ENCODE assay signal across 8 cellular contexts in genomic region chr6:11241793-11242201, GRCh38. TPM values are rescaled to one million over a fixed set of nuclear protein-coding genes. Genes with fewer than 3 reads are reported as not detected.
A peak's percentile ranks its signal among the peaks of the same experiment; 100 is the strongest.
DNase-seq lines count a peak whose midpoint lies in the region; ATAC-seq, FAIRE-seq and TF ChIP-seq lines count a peak whose summit lies in the region.

No MANE protein-coding gene starts in this region.

- no peaks in the 10 kb centered on the region for H3K79me2 ChIP-seq in K562 (ENCODE audit: control insufficient read depth, insufficient read depth, low read length)

- TF ChIP-seq RAD21 in K562 (CRISPR knock-in tag; conservative IDR thresholded peaks at IDR 0.05 in 1 of 2, IDR thresholded peaks at IDR 0.05 in 1 of 2), result peak; percentile 75 to 86

- intact Hi-C loops in K562 (cut with micrococcal nuclease), result loop anchor here (1.0 to 5.0 kb wide), 2 partner anchors 255 to 336 kb away; no protein-coding TSS in a partner anchor
- intact Hi-C loops in right cardiac atrium (cut with DNase I), result loop anchor here in 3 of 4 donors (10.0 kb wide), 1 partner anchor 253 kb away; no protein-coding TSS in a partner anchor
- intact Hi-C loops in pancreas (cut with DNase I), result loop anchor here in 2 of 3 donors (5.0 to 10.0 kb wide), 2 partner anchors 251 to 253 kb away; no protein-coding TSS in a partner anchor

- WGBS in K562 (ENCODE audit: insufficient coverage, low coverage, missing lambda C conversion rate), result 6% methylated on average over 17 of the region's 17 CpGs
- WGBS in right cardiac atrium, result 33% methylated on average over 17 of the region's 17 CpGs
- WGBS in pancreas, 2 donors, result 24 to 35% methylated on average over 17 of the region's 17 CpGs

- CTCF ChIA-PET in K562 (lab: Yijun Ruan, JAX; ENCODE audit: low intra/inter-chr PET ratio), result no interaction called here

- H3K4me2 ChIP-seq in K562 (ENCODE audit: insufficient read depth, low read length), result no peak overlapping the region

- no peak for TF ChIP-seq EP300 in K562 (IDR thresholded peaks at IDR 0.05; ENCODE audit: low read length)

- no peak for FAIRE-seq in K562 (lab: Jason Lieb, UNC)
- FAIRE-seq in pancreas (lab: Jason Lieb, UNC), result no peak

- H3K9me3 ChIP-seq in K562 (replicated peaks; ENCODE audit: control insufficient read depth, insufficient read depth, low read depth, low read length) (no peaks in the 10 kb centered on the region), right cardiac atrium (ENCODE audit: control insufficient read depth, low read length) (no peaks in the 10 kb centered on the region), pancreas (no peaks in the 10 kb centered on the region)

- H3K4me3 ChIP-seq in AG10803 (ENCODE audit: low read length) (no peak overlapping the region), K562 (no peak overlapping the region), right cardiac atrium (ENCODE audit: low read length) (no peak overlapping the region), pancreas (no peak overlapping the region)

- in situ Hi-C loops in K562 (cut with MboI), result no loop called here

- no peaks in the 10 kb centered on the region for H3K4me1 ChIP-seq in K562 (replicated peaks in 1 of 2; ENCODE audit: control insufficient read depth in 2 of 2, insufficient read depth in 2 of 2, low read length in 2 of 2)
- H3K4me1 ChIP-seq in right cardiac atrium (ENCODE audit: control insufficient read depth, insufficient read depth, low read length), result peaks cover 3% of the 10 kb centered on the region
- peaks cover 0 to 3% (median 0%) of the 10 kb centered on the region in 3 donors for H3K4me1 ChIP-seq in pancreas

- DNase-seq in AG10803 (ENCODE audit: low read depth), result peak; percentile 50
- peak; percentile 32 to 62 (median 46) for DNase-seq in K562 (ENCODE audit: extremely low read depth in 1 of 4, low spot score in 3 of 4)
- DNase-seq in right cardiac atrium, result peak; percentile 87 to 95 (median 92)
- DNase-seq in pancreas, result peak; percentile 69 to 90 (median 82)
- no peak for DNase-seq in NCI-H146 treated with DMSO at 0.1 percent for 48 hours (lab: John Stamatoyannopoulos, UW; ENCODE audit: unreplicated experiment)
- DNase-seq in activated effector memory CD4-positive, alpha-beta T cell treated with anti-CD3 and anti-CD28 coated beads, Interleukin-2, amount 50 U/mL, for 16 hours, result no peak
- DNase-seq in GDM1 (lab: John Stamatoyannopoulos, UW), result no peak
- DNase-seq in epidermal melanocyte (ENCODE audit: insufficient read length, low spot score), result no peak

- no peaks in the 10 kb centered on the region for H3K9me1 ChIP-seq in K562 (ENCODE audit: control insufficient read depth, insufficient read depth, low read length)

- peak; percentile 99 for ATAC-seq in K562
- ATAC-seq in right cardiac atrium, result peak; percentile 97 to 98
- ATAC-seq in pancreas, result peak; percentile 97 to 100 (median 99)

- H3K9ac ChIP-seq in K562 (ENCODE audit: insufficient read depth in 1 of 2, low read depth in 2 of 2, low read length in 2 of 2), result no peak overlapping the region

- POLR2A ChIA-PET in K562 (lab: Yijun Ruan, JAX), result interaction anchor here (0.6 to 1.6 kb wide), 3 partner anchors 9 to 949 kb away, joined by 3 to 4 read pairs (median 4); partner anchors contain the start of gene NEDD9

- H4K20me1 ChIP-seq in K562 (replicated peaks; ENCODE audit: control insufficient read depth, insufficient read depth, low read length), result no peaks in the 10 kb centered on the region

- no TSS peak for BruUV-seq in K562 (replicated peaks; lab: Mats Ljungman, UMichigan)

- H3K27ac ChIP-seq in K562 (ENCODE audit: extremely low read depth, low read depth, low read length) (no peak overlapping the region), right cardiac atrium (ENCODE audit: low read length) (no peak overlapping the region), pancreas (no peak overlapping the region)

- no peak for TF ChIP-seq POLR2A in K562 (conservative IDR thresholded peaks at IDR 0.05)

- H3K36me3 ChIP-seq in K562 (ENCODE audit: control insufficient read depth, insufficient read depth, low read length) (no peaks in the 10 kb centered on the region), pancreas (no peaks in the 10 kb centered on the region)

- H2AFZ ChIP-seq in K562 (ENCODE audit: low read depth, low read length), result no peak overlapping the region

- peaks cover 12 to 36% of the 10 kb centered on the region in 2 experiments; a peak in 4 of 5 replicates for H3K27me3 ChIP-seq in K562 (ENCODE audit: control insufficient read depth in 2 of 2, insufficient read depth in 2 of 2, low read length in 2 of 2)
- H3K27me3 ChIP-seq in right cardiac atrium (ENCODE audit: control insufficient read depth, insufficient read depth), result no peaks in the 10 kb centered on the region
- H3K27me3 ChIP-seq in pancreas, result no peaks in the 10 kb centered on the region

- peak; percentile 62 for TF ChIP-seq CTCF in AG10803 (conservative IDR thresholded peaks at IDR 0.05; ENCODE audit: low read length)
- TF ChIP-seq CTCF in K562 (IDR thresholded peaks at IDR 0.05 in 2 of 3, conservative IDR thresholded peaks at IDR 0.05 in 1 of 3; ENCODE audit: insufficient read depth in 2 of 3, low read depth in 1 of 3, low read length in 3 of 3), result peak; percentile 83 to 90 (median 88)
- peak; percentile 58 to 70 (median 67) for TF ChIP-seq CTCF in pancreas (IDR thresholded peaks at IDR 0.05)

TF ChIP-seq in K562, 482 proteins besides CTCF, POLR2A, EP300 and RAD21 (continues in another document):
- no peak for TF ChIP-seq ZNF133 (CRISPR knock-in tag; IDR thresholded peaks at IDR 0.05)

RNA-seq across cellular contexts. Expression of gene NEDD9, which starts 9.3 kb away (rescaled TPM):
- total RNA-seq in K562 (2011; cell fraction: chromatin; rRNA removed; ENCODE audit: low replicate concordance), result not detected in 2 replicates
- total RNA-seq in K562 (2011; cell fraction: nucleolus; rRNA removed), result not detected in 2 replicates
- not detected in 2 replicates for total RNA-seq in K562 (2011; cell fraction: nucleoplasm; rRNA removed)
- total RNA-seq in K562 (2014; rRNA removed) (not detected in 2 replicates), K562 (2014; rRNA removed; fragmentation: Illumina TruSeq; extraction: Trizol) (0.04 TPM in 1 of 2 replicates, not detected in the other), K562 (2015; rRNA removed; fragmentation: Illumina TruSeq; extraction: Trizol) (0.19 TPM in 1 of 2 replicates, not detected in the other), K562 (2021) (0.18 and 0.31 TPM in 2 replicates), right cardiac atrium (10 to 100 TPM; 21.8 to 38.0 (median 29.1) TPM), pancreas (10 to 100 TPM in 1 of 6 donors, 1 to 10 TPM in 5; 4.9 to 13.2 (median 8.3) TPM)
- polyA plus RNA-seq in K562 (2011; rRNA removed) (0.05 and 0.15 TPM in 2 replicates), K562 (2014; fragmentation: Illumina TruSeq; extraction: Trizol) (not detected in 2 replicates), K562 (2014; fragmentation: Nextera tagmentation; extraction: Ambion mirVana) (not detected), K562 (2014; rRNA removed) (not detected in 2 replicates), right cardiac atrium (20.9 TPM), pancreas (10 to 100 TPM in 1 of 2 donors, 1 to 10 TPM in 1; 4.8 to 11.7 TPM)
- polyA plus RNA-seq in K562 (2011; cell fraction: cytosol; rRNA removed), result 0.01 TPM in 1 of 2 replicates, not detected in the other
- not detected in 2 replicates for polyA plus RNA-seq in K562 (2011; cell fraction: nucleus; rRNA removed)
- 0.17 and 1.1 TPM in 2 replicates for polyA plus RNA-seq in K562 (2012)
- polyA minus RNA-seq in K562 (2011; rRNA and poly(A)+ RNA removed), result 0.21 TPM in 1 of 2 replicates, not detected in the other
- 1.2 TPM in 1 of 2 replicates, not detected in the other for polyA minus RNA-seq in K562 (2011; cell fraction: cytosol; rRNA and poly(A)+ RNA removed)
- not detected in 2 replicates for polyA minus RNA-seq in K562 (2011; cell fraction: nucleus; rRNA and poly(A)+ RNA removed)

Comparison
In these comparisons a context has a peak if more than half of its experiments do, and no peak if none do; other contexts are left out.
1. DNase-seq: peak in AG10803 (single experiment), K562 (4 of 4), right cardiac atrium (3 of 3) and pancreas (6 of 6); none in NCI-H146 treated with DMSO at 0.1 percent for 48 hours (single experiment), activated effector memory CD4-positive, alpha-beta T cell treated with anti-CD3 and anti-CD28 coated beads, Interleukin-2, amount 50 U/mL, for 16 hours (single experiment), GDM1 (single experiment) and epidermal melanocyte (single experiment).
2. RNA of gene NEDD9, which starts 9.3 kb away (total RNA-seq): 21.8 to 38.0 TPM in right cardiac atrium and 4.9 to 13.2 TPM in pancreas; 0.04 to 0.31 TPM in K562; every median in the first group is over 4 times any median in the second.
3. Peak in every context shown above with its lines, with median percentiles within 50 percentile points of each other: CTCF ChIP-seq and ATAC-seq.